In genomic region chr6:96856822-96857221, GRCh38 we compare ENCODE assay signal across 26 cellular contexts.
"Had no signal": no experiment of that assay in that cellular context is flagged by ENCODE, and none has a peak within 500 bp of the region (broad histone marks: within the 10 kb centered on the region; RNA-seq: fewer than 3 reads in every experiment).

No MANE protein-coding gene starts in this region.

- H3K79me2 ChIP-seq: hepatocyte had no signal

- DNase-seq: glutamatergic neuron; heart right ventricle; islet precursor cell; lower lobe of right lung; mammary epithelial cell; mesenchymal stem cell; midbrain; naive thymus-derived CD8-positive, alpha-beta T cell; nephron progenitor cell; pancreas; posterior cingulate gyrus; retina; stimulated activated CD4-positive, alpha-beta T cell treated with anti-CD3 and anti-CD28 coated beads, Interleukin-12 subunit alpha, Interleukin-12 subunit beta, amount 100 ng/mL, for 4 hours; stimulated activated CD4-positive, alpha-beta T cell treated with anti-CD3 and anti-CD28 coated beads, Interleukin-15, amount 100 ng/mL, for 24 hours; stimulated activated CD4-positive, alpha-beta T cell treated with anti-CD3 and anti-CD28 coated beads, Interleukin-2, amount 100 ng/mL, for 24 hours; stimulated activated CD4-positive, alpha-beta T cell treated with anti-CD3 and anti-CD28 coated beads, Interleukin-4, amount 100 ng/mL, for 1 hour; stimulated activated naive B cell treated with anti-CD40 and anti-IgM and Interleukin-4, amounts not matched to agents 10 μg/mL and 1 μg/mL and 100 μg/mL, for 72 hours; stimulated activated naive CD8-positive, alpha-beta T cell treated with anti-CD3 and anti-CD28 coated beads, Interleukin-15, Interleukin-2, amounts not matched to agents 100 U/mL and 50 U/mL, for 24 hours; stomach; uterus had no signal

- H3K27me3 ChIP-seq: heart right ventricle, hepatocyte, pancreas, stomach, uterus had no signal

- H3K36me3 ChIP-seq: heart right ventricle, lower lobe of right lung, pancreas, prostate gland, stomach, tibial nerve, uterus had no signal

- ATAC-seq: lower lobe of right lung; naive thymus-derived CD8-positive, alpha-beta T cell; pancreas; sciatic nerve; stimulated activated naive B cell treated with anti-CD40 and anti-IgM and Interleukin-4, amounts not matched to agents 10 μg/mL and 1 μg/mL and 100 μg/mL, for 72 hours; stimulated activated naive CD8-positive, alpha-beta T cell treated with anti-CD3 and anti-CD28 coated beads, Interleukin-15, Interleukin-2, amounts not matched to agents 100 U/mL and 50 U/mL, for 24 hours had no signal

- H3K4me2 ChIP-seq: hepatocyte had no signal

- H3K4me1 ChIP-seq: lower lobe of right lung, pancreas, prostate gland, stomach, tibial nerve, uterus had no signal

- H3K4me3 ChIP-seq: heart right ventricle, hepatocyte, lower lobe of right lung, pancreas, prostate gland, skin epidermis, stomach, tibial nerve, uterus had no signal

- H3K9me3 Mint-ChIP-seq: type B pancreatic cell had no signal

- H3K9me3 ChIP-seq: lower lobe of right lung, pancreas, prostate gland, stomach, tibial nerve, uterus had no signal

- H3K27ac ChIP-seq: heart right ventricle, hepatocyte, lower lobe of right lung, pancreas, prostate gland, skin epidermis, stomach, tibial nerve, uterus had no signal

- H3K4me3 Mint-ChIP-seq: naive thymus-derived CD8-positive, alpha-beta T cell; nephron progenitor cell; stimulated activated naive B cell treated with anti-CD40 and anti-IgM and Interleukin-4, amounts not matched to agents 10 μg/mL and 1 μg/mL and 100 μg/mL, for 72 hours; type B pancreatic cell had no signal

- H3K27ac Mint-ChIP-seq: naive thymus-derived CD8-positive, alpha-beta T cell; nephron progenitor cell; stimulated activated naive B cell treated with anti-CD40 and anti-IgM and Interleukin-4, amounts not matched to agents 10 μg/mL and 1 μg/mL and 100 μg/mL, for 72 hours; type B pancreatic cell had no signal

- H3K36me3 Mint-ChIP-seq: stimulated activated naive B cell treated with anti-CD40 and anti-IgM and Interleukin-4, amounts not matched to agents 10 μg/mL and 1 μg/mL and 100 μg/mL, for 72 hours; type B pancreatic cell had no signal

- H3K4me1 Mint-ChIP-seq: naive thymus-derived CD8-positive, alpha-beta T cell; nephron progenitor cell; stimulated activated naive B cell treated with anti-CD40 and anti-IgM and Interleukin-4, amounts not matched to agents 10 μg/mL and 1 μg/mL and 100 μg/mL, for 72 hours had no signal
